ENCODE assay signal across 8 cellular contexts in the genomic region with DNA sequence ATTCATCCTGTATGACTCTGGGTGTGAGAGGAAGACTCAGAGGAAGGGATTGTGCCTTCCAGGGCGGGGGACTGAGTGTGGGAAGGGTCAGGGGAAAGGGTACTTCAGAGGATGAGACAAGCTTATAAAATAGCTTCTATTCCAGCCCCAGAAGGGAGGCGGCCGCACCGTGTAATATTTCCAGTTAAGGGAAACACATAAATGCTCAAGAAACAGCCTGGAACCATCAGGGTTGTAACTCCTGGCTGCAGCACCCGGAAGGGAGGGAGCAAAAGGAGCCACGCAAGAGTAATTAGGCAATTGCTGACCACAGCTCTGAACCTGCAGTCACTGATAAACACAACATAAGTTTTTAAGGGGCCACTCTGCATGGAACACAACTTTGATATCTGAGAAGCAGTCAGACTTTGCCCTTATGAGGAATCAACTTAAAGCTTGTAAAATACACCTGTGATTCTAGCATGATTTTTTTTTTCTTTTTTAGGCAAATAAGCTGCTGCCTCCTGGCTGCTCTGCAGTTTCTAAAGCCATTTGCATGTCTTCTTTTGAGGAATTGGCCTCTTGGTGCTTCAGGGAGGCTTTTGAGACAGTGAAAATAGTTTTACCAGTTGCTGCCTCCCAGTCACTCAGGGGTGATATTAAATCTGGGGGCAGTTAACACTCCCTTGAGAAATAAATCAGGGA.
DNase-seq lines count a peak whose midpoint lies in the region; ATAC-seq and TF ChIP-seq lines count a peak whose summit lies in the region.

No MANE protein-coding gene starts in this region.

- H4K20me1 ChIP-seq in PC-9 (ENCODE audit: insufficient read depth): no peaks in the 10 kb centered on the region

- no peaks in the 10 kb centered on the region for H3K79me2 ChIP-seq in PC-9 (ENCODE audit: low read depth)

- H3K9me2 ChIP-seq in PC-9 (ENCODE audit: insufficient read depth): no peaks in the 10 kb centered on the region

- POLR2A ChIA-PET in PC-9 (lab: Charles Lee; ENCODE audit: unreplicated experiment): interaction anchor here (0.5 to 0.6 kb wide), 2 partner anchors 14 to 425 kb away, joined by 3 to 5 read pairs; no protein-coding TSS in a partner anchor

- intact Hi-C loops in PC-9 (cut with micrococcal nuclease; ENCODE audit: unreplicated experiment) (no loop called here), left cardiac atrium (cut with DNase I) (no loop called here), testis (cut with DNase I; ENCODE audit: low total_unique reads) (no loop called here)

- peak overlapping the region; percentile 98 for H3K27ac ChIP-seq in PC-9
- H3K27ac ChIP-seq in testis: peak overlapping the region; percentile 7 to 77

- peak overlapping the region; percentile 63; the same call in 1 of the 2 replicates for H2AFZ ChIP-seq in PC-9

- TF ChIP-seq CTCF in PC-9 (conservative IDR thresholded peaks at IDR 0.05): no peak
- no peak for TF ChIP-seq CTCF in testis (IDR thresholded peaks at IDR 0.05)

- 36 to 40% methylated on average over 6 of the region's 6 CpGs for WGBS in testis, 2 donors

- ATAC-seq in left cardiac atrium: peak; percentile 90 to 95

- DNase-seq in H4 (ENCODE audit: low spot score) (peak; percentile 55), PC-9 (peak; percentile 42 to 94), left cardiac atrium (peak; percentile 79), testis (peak; percentile 69), cortex of kidney (lab: John Stamatoyannopoulos, UW) (no peak), dermis blood vessel endothelial cell (no peak), NCI-H510A (lab: John Stamatoyannopoulos, UW) (no peak), G401 (ENCODE audit: low spot score) (no peak)

- CTCF ChIA-PET in PC-9 (lab: Charles Lee): interaction anchor here (0.9 kb wide), 1 partner anchor 45 kb away, joined by 3 read pairs; no protein-coding TSS in a partner anchor

- no peak for TF ChIP-seq POLR2A in testis (IDR thresholded peaks at IDR 0.05)

- H3K36me3 ChIP-seq in PC-9 (ENCODE audit: low read depth): no peaks in the 10 kb centered on the region
- H3K36me3 ChIP-seq in testis (ENCODE audit: low read depth, missing control alignments): no peaks in the 10 kb centered on the region

- H3K4me2 ChIP-seq in PC-9: peak overlapping the region; percentile 69

- BruUV-seq in PC-9 (replicated peaks; lab: Mats Ljungman, UMichigan): no TSS peak

- peaks cover 9% of the 10 kb centered on the region; the same call in 1 of the 2 replicates for H3K9me3 ChIP-seq in PC-9 (ENCODE audit: insufficient read depth, low read depth)
- H3K9me3 ChIP-seq in testis: no peaks in the 10 kb centered on the region

- no peaks in the 10 kb centered on the region for H3K27me3 ChIP-seq in PC-9 (ENCODE audit: insufficient read depth, low read depth)
- H3K27me3 ChIP-seq in testis: no peaks in the 10 kb centered on the region

- H3K4me1 ChIP-seq in PC-9 (replicated peaks; ENCODE audit: insufficient read depth) (peaks cover 63% of the 10 kb centered on the region), testis (peaks cover 5% of the 10 kb centered on the region)

- peaks cover 29% of the 10 kb centered on the region for H3F3A ChIP-seq in PC-9 (ENCODE audit: insufficient read depth, low read depth)

- in situ Hi-C loops in G401 (cut with HindIII; ENCODE audit: low sequenced_read_pairs): no loop called here

- peak overlapping the region; percentile 19; the same call in 1 of the 2 replicates for H3K4me3 ChIP-seq in PC-9
- H3K4me3 ChIP-seq in testis: no peak overlapping the region

Comparison
In these comparisons a context has a peak if more than half of its experiments do, and no peak if none do; other contexts are left out.
1. DNase-seq: peak in H4 (single experiment), PC-9 (2 of 2), left cardiac atrium (single experiment) and testis (single experiment); none in cortex of kidney (single experiment), dermis blood vessel endothelial cell (single experiment), NCI-H510A (single experiment) and G401 (single experiment).